11 cellular contexts compared by ENCODE assay signal in the genomic region with DNA sequence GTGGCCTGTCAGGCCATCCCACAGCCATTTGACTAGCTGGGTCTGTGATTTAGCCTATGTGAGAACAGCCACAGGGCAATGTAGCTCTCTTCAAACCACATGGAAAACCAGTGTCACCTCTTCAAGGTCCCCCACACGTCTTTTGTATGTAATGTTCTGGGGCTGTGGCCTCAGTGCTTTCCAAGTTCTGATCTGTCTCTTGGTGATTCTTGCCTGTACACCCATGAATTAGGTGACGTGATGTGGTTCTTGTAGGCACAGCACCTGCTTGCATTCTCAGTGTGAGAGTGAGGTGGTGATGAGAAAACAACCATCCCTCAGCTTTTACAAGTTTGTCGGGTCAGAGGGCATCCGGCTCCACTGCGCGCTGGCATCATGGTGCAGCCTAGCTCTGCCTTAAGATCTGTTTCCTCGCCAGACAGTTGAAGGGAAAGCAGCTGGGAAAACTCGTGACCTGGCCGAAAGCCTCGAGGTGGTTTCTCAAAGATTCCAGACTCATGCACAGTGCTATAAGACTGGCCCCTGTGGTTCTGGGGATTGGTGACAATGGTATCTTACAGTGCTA.
DNase-seq lines count a peak whose midpoint lies in the region; ATAC-seq and TF ChIP-seq lines count a peak whose summit lies in the region.
"Had no signal": no experiment of that assay in that cellular context is flagged by ENCODE, and none has a peak within 500 bp of the region (broad histone marks: within the 10 kb centered on the region; RNA-seq: fewer than 3 reads in every experiment).

No MANE protein-coding gene starts in this region.

- CTCF ChIA-PET in BJ (lab: Yijun Ruan, JAX) = interaction anchor here (1.3 to 2.2 kb wide), 2 partner anchors 12 to 25 kb away, joined by 5 to 9 read pairs; no protein-coding TSS in a partner anchor

- TF ChIP-seq CTCF in BJ (IDR thresholded peaks at IDR 0.05; ENCODE audit: insufficient read depth, low read depth, low read length) (no peak), gastroesophageal sphincter (IDR thresholded peaks at IDR 0.05) (no peak)

- TF ChIP-seq EP300 in gastroesophageal sphincter (IDR thresholded peaks at IDR 0.05) = no peak

- no peak overlapping the region for H3K4me3 Mint-ChIP-seq in T-helper 17 cell

- TF ChIP-seq POLR2A in gastroesophageal sphincter (IDR thresholded peaks at IDR 0.05) = no peak

- POLR2A ChIA-PET in BJ (lab: Charles Lee) = interaction anchor here (0.6 kb wide), 2 partner anchors 134 to 331 kb away, joined by 5 to 7 read pairs; no protein-coding TSS in a partner anchor

- peak; percentile 79 for DNase-seq in BJ (ENCODE audit: low read depth)
- DNase-seq in T-helper 17 cell = no peak
- peak; percentile 64 for DNase-seq in pulmonary artery endothelial cell (ENCODE audit: low read depth, low spot score)
- DNase-seq in DMS53 treated with DMSO at 0.1 percent for 48 hours (lab: John Stamatoyannopoulos, UW; ENCODE audit: unreplicated experiment) = no peak
- DNase-seq in NCI-H1092 treated with DMSO at 0.1 percent for 48 hours (lab: John Stamatoyannopoulos, UW) = no peak
- no peak for DNase-seq in retina
- DNase-seq in NCI-H82 treated with DMSO at 0.1 percent for 48 hours (lab: John Stamatoyannopoulos, UW; ENCODE audit: unreplicated experiment) = no peak
- DNase-seq: erythroblast, NCI-H1694 treated with DMSO at 0.1 percent for 48 hours had no signal

- H3K27me3 ChIP-seq in BJ (ENCODE audit: control insufficient read depth, insufficient read depth, low read length) = no peaks in the 10 kb centered on the region
- H3K27me3 ChIP-seq in gastroesophageal sphincter = no peaks in the 10 kb centered on the region

- H3K9me3 ChIP-seq in T-helper 17 cell (ENCODE audit: control insufficient read depth, low read length, poor library complexity, severe bottlenecking) (no peaks in the 10 kb centered on the region), gastroesophageal sphincter (peaks cover 0 to 5% (median 0%) of the 10 kb centered on the region in 3 donors)

- H3K27me3 Mint-ChIP-seq in T-helper 17 cell = no peaks in the 10 kb centered on the region

- no peak for ATAC-seq in T-helper 17 cell
- peak; percentile 76 for ATAC-seq in gastroesophageal sphincter
- ATAC-seq: activated CD4-positive, CD25-positive, alpha-beta regulatory T cell treated with anti-CD3 and anti-CD28 coated beads, Interleukin-2, amount 50 U/mL, for 24 hours had no signal

- H3K36me3 ChIP-seq in BJ (ENCODE audit: control insufficient read depth, insufficient read depth, low read length) (no peaks in the 10 kb centered on the region), gastroesophageal sphincter (peaks cover 0 to 10% of the 10 kb centered on the region in 2 donors)

- H3K27ac ChIP-seq in gastroesophageal sphincter = peak overlapping the region; percentile 74 to 80 (median 75)

- H3K36me3 Mint-ChIP-seq in T-helper 17 cell (ENCODE audit: low read depth) = peaks cover 3% of the 10 kb centered on the region

- peak overlapping the region; percentile 89 for H3K27ac Mint-ChIP-seq in T-helper 17 cell

- WGBS in gastroesophageal sphincter (ENCODE audit: low coverage in 1 of 2), 2 donors = 25 to 30% methylated on average over 2 of the region's 10 CpGs

- peaks cover 39% of the 10 kb centered on the region for H3K4me1 Mint-ChIP-seq in T-helper 17 cell

- peaks cover 39 to 74% (median 49%) of the 10 kb centered on the region in 3 donors for H3K4me1 ChIP-seq in gastroesophageal sphincter

- no peak overlapping the region for H3K4me3 ChIP-seq in BJ (ENCODE audit: low read depth, low read length)
- no peak overlapping the region for H3K4me3 ChIP-seq in gastroesophageal sphincter

Comparison
In these comparisons a context has a peak if more than half of its experiments do, and no peak if none do; other contexts are left out.
1. DNase-seq: peak in BJ (single experiment) and pulmonary artery endothelial cell (single experiment); none in T-helper 17 cell (0 of 3), DMS53 treated with DMSO at 0.1 percent for 48 hours (single experiment), NCI-H1092 treated with DMSO at 0.1 percent for 48 hours (single experiment), retina (single experiment) and NCI-H82 treated with DMSO at 0.1 percent for 48 hours (single experiment).